Comparison of ENCODE assay signal across 7 cellular contexts in the genomic region with DNA sequence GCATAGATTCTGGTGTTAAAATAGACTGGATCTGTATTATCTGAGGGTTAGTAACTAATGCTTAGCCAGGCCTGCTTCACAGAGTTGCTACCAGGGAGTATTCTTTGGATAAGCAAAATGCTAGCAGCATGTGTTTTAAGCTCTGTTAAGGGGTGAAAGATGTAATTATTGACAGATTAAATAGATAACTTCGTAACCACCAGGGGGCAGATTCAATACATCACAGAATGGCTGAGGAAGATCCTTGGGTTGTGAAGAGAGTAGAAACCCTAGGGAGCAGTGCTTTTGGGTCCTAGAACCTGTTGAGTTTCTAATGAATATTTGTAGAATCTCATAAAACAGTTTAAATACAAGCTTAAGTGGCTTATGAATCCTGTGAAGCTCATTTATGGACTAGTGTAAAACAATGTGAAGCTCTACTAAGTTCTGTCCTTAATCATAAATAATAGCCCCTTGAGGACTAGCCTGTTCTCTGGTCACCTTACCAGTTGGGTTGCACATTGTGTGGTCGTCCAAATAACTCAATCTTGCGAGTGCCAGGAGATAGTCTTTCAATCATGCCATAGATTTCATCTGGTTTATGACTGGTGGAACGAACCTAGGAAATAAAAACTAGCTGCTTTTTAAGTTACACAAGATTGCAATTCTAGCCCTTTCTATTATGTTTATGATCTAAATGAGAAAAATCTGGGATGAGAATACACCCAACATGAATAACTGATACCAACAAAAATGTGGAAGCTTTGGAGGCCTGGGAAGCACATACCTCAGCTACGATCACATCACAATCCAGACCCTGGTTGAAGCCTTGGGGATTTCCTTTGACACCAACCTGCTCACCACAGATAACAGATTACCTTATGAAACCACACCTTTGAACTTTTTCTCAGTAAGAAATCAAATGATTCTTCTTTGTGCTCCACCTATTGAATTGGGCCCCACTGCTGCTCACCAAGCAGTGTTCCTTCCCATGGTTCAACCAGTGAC. TPM values are rescaled to one million over a fixed set of nuclear protein-coding genes. Genes with fewer than 3 reads are reported as not detected.
DNase-seq lines count a peak whose midpoint lies in the region; ATAC-seq and TF ChIP-seq lines count a peak whose summit lies in the region.

No MANE protein-coding gene starts in this region.

- no peaks in the 10 kb centered on the region for H3K27me3 ChIP-seq in sigmoid colon

- no peaks in the 10 kb centered on the region for H3K27me3 Mint-ChIP-seq in activated T-helper 1 cell treated with anti-CD3 and anti-CD28 coated beads, Interleukin-12 subunit alpha, Interleukin-12 subunit beta, Interleukin-2, Interleukin-4 antibody, amounts not matched to agents 30 ng/mL and 10 ng/mL and 1 ng/mL, durations not matched to agents 14 hours and 24 hours and 36 hours (ENCODE audit: insufficient read depth)

- no peak overlapping the region for H3K27ac ChIP-seq in HEK293 (ENCODE audit: extremely low read depth, low read depth, low read length)
- peak overlapping the region in 1 of 4 donors; percentile 23 for H3K27ac ChIP-seq in sigmoid colon

- POLR2A ChIA-PET in HEK293 (lab: Yijun Ruan, JAX), result interaction anchor here (1.7 to 2.2 kb wide), 2 partner anchors 12 to 27 kb away, joined by 7 to 8 read pairs; a partner anchor contains a TSS

- ATAC-seq in GM21825 (IDR thresholded peaks at IDR 0.05; ENCODE audit: unreplicated experiment), result no peak

- H3K9me3 Mint-ChIP-seq in activated T-helper 1 cell treated with anti-CD3 and anti-CD28 coated beads, Interleukin-12 subunit alpha, Interleukin-12 subunit beta, Interleukin-2, Interleukin-4 antibody, amounts not matched to agents 30 ng/mL and 10 ng/mL and 1 ng/mL, durations not matched to agents 14 hours and 24 hours and 36 hours, result no peaks in the 10 kb centered on the region

- H3K36me3 ChIP-seq in HEK293 (ENCODE audit: control insufficient read depth in 2 of 2, insufficient read depth in 1 of 2, low read length in 2 of 2) (peaks cover 62 to 94% of the 10 kb centered on the region in 2 experiments), sigmoid colon (peaks cover 4 to 98% (median 45%) of the 10 kb centered on the region in 4 donors)

- TF ChIP-seq POLR2A in sigmoid colon (IDR thresholded peaks at IDR 0.05), result no peak

- no peak for TF ChIP-seq EP300 in sigmoid colon (IDR thresholded peaks at IDR 0.05)

- H3K4me3 ChIP-seq in HEK293 (ENCODE audit: low read depth, low read length), result no peak overlapping the region
- no peak overlapping the region for H3K4me3 ChIP-seq in sigmoid colon

- H3K4me1 ChIP-seq in HEK293 (ENCODE audit: control insufficient read depth, insufficient read depth, low read length) (no peaks in the 10 kb centered on the region), sigmoid colon (peaks cover 0 to 7% (median 3%) of the 10 kb centered on the region in 4 donors)

- peak overlapping the region; percentile 36 for H3K27ac Mint-ChIP-seq in activated T-helper 1 cell treated with anti-CD3 and anti-CD28 coated beads, Interleukin-12 subunit alpha, Interleukin-12 subunit beta, Interleukin-2, Interleukin-4 antibody, amounts not matched to agents 30 ng/mL and 10 ng/mL and 1 ng/mL, durations not matched to agents 14 hours and 24 hours and 36 hours

- TF ChIP-seq CTCF in HEK293 (tag by site-specific recombination; IDR thresholded peaks at IDR 0.05) (no peak), sigmoid colon (IDR thresholded peaks at IDR 0.05) (peak; percentile 25 to 45 (median 37))

- peaks cover 40% of the 10 kb centered on the region for H3K4me1 Mint-ChIP-seq in activated T-helper 1 cell treated with anti-CD3 and anti-CD28 coated beads, Interleukin-12 subunit alpha, Interleukin-12 subunit beta, Interleukin-2, Interleukin-4 antibody, amounts not matched to agents 30 ng/mL and 10 ng/mL and 1 ng/mL, durations not matched to agents 14 hours and 24 hours and 36 hours (ENCODE audit: low read depth)

- 63 to 70% methylated on average over 5 of the region's 5 CpGs for WGBS in sigmoid colon, 2 donors

- intact Hi-C loops in activated T-helper 1 cell treated with anti-CD3 and anti-CD28 coated beads, Interleukin-12 subunit alpha, Interleukin-12 subunit beta, Interleukin-2, Interleukin-4 antibody, amounts not matched to agents 30 ng/mL and 10 ng/mL and 1 ng/mL, durations not matched to agents 14 hours and 24 hours and 36 hours (cut with micrococcal nuclease), result loop anchor here (1.0 kb wide), 2 partner anchors 12 to 58 kb away; a partner anchor contains a TSS
- intact Hi-C loops in sigmoid colon (cut with DNase I), result loop anchor here (1.0 kb wide), 1 partner anchor 58 kb away; no protein-coding TSS in a partner anchor

- H3K9me3 ChIP-seq in HEK293 (ENCODE audit: control insufficient read depth, insufficient read depth, low read depth, low read length) (no peaks in the 10 kb centered on the region), sigmoid colon (no peaks in the 10 kb centered on the region)

- DNase-seq in EH (ENCODE audit: low read depth), result peak; percentile 58
- peak; percentile 47 for DNase-seq in NCI-H2227 treated with DMSO at 0.1 percent for 48 hours (lab: John Stamatoyannopoulos, UW)
- no peak for DNase-seq in activated T-helper 1 cell treated with anti-CD3 and anti-CD28 coated beads, Interleukin-12 subunit alpha, Interleukin-12 subunit beta, Interleukin-2, Interleukin-4 antibody, amounts not matched to agents 30 ng/mL and 10 ng/mL and 1 ng/mL, durations not matched to agents 14 hours and 24 hours and 36 hours (ENCODE audit: low spot score)
- peak; percentile 54 for DNase-seq in glomerular visceral epithelial cell (ENCODE audit: extremely low spot score)
- no peak for DNase-seq in sigmoid colon

- peaks cover 66% of the 10 kb centered on the region for H3K36me3 Mint-ChIP-seq in activated T-helper 1 cell treated with anti-CD3 and anti-CD28 coated beads, Interleukin-12 subunit alpha, Interleukin-12 subunit beta, Interleukin-2, Interleukin-4 antibody, amounts not matched to agents 30 ng/mL and 10 ng/mL and 1 ng/mL, durations not matched to agents 14 hours and 24 hours and 36 hours (ENCODE audit: low read depth)

- CTCF ChIA-PET in HEK293 (lab: Yijun Ruan, JAX), result interaction anchor here (0.6 to 3.9 kb wide), 27 partner anchors 8 to 344 kb away, joined by 3 to 72 read pairs (median 5); a partner anchor contains a TSS

- no peak overlapping the region for H3K4me3 Mint-ChIP-seq in activated T-helper 1 cell treated with anti-CD3 and anti-CD28 coated beads, Interleukin-12 subunit alpha, Interleukin-12 subunit beta, Interleukin-2, Interleukin-4 antibody, amounts not matched to agents 30 ng/mL and 10 ng/mL and 1 ng/mL, durations not matched to agents 14 hours and 24 hours and 36 hours

TF ChIP-seq in HEK293, 187 proteins besides CTCF, POLR2A, EP300 and RAD21:
- TF ChIP-seq, protein P1, sequence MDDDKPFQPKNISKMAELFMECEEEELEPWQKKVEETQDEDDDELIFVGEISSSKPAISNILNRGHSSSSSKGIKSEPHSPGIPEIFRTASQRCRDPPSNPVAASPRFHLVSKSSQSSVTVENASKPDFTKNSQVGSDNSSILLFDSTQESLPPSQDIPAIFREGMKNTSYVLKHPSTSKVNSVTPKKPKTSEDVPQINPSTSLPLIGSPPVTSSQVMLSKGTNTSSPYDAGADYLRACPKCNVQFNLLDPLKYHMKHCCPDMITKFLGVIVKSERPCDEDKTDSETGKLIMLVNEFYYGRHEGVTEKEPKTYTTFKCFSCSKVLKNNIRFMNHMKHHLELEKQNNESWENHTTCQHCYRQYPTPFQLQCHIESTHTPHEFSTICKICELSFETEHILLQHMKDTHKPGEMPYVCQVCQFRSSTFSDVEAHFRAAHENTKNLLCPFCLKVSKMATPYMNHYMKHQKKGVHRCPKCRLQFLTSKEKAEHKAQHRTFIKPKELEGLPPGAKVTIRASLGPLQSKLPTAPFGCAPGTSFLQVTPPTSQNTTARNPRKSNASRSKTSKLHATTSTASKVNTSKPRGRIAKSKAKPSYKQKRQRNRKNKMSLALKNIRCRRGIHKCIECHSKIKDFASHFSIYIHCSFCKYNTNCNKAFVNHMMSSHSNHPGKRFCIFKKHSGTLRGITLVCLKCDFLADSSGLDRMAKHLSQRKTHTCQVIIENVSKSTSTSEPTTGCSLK (tag by site-specific recombination; IDR thresholded peaks at IDR 0.05), result no peak
- TF ChIP-seq SCRT2 (tag by site-specific recombination; IDR thresholded peaks at IDR 0.05) (0 out of 2 replicates have a peak, but pooled peaks have one; percentile 35), ZNF654 (tag by site-specific recombination; IDR thresholded peaks at IDR 0.05; ENCODE audit: low read depth) (peak; percentile 22; the same call in 1 of the 2 replicates)

RNA-seq across cellular contexts. Expression of a gene that starts 12.3 kb away (rescaled TPM):
- total RNA-seq in activated T-helper 1 cell treated with anti-CD3 and anti-CD28 coated beads, Interleukin-12 subunit alpha, Interleukin-12 subunit beta, Interleukin-2, Interleukin-4 antibody, amounts not matched to agents 30 ng/mL and 10 ng/mL and 1 ng/mL, durations not matched to agents 14 hours and 24 hours and 36 hours, result 75.1 and 77.7 TPM in 2 replicates
- 10 to 100 TPM; 60.9 to 84.9 (median 75.4) TPM for total RNA-seq in sigmoid colon
- polyA plus RNA-seq in sigmoid colon, result 10 to 100 TPM in 1 of 3 donors, 1 to 10 TPM in 2; 5.4 to 33.5 (median 9.0) TPM

RNA-seq across cellular contexts. Expression of a gene that starts 21.8 kb away (rescaled TPM):
- 77.5 and 86.6 TPM in 2 replicates for total RNA-seq in activated T-helper 1 cell treated with anti-CD3 and anti-CD28 coated beads, Interleukin-12 subunit alpha, Interleukin-12 subunit beta, Interleukin-2, Interleukin-4 antibody, amounts not matched to agents 30 ng/mL and 10 ng/mL and 1 ng/mL, durations not matched to agents 14 hours and 24 hours and 36 hours
- 10 to 100 TPM; 40.0 to 71.8 (median 48.5) TPM for total RNA-seq in sigmoid colon
- 10 to 100 TPM; 22.2 to 34.2 (median 32.2) TPM for polyA plus RNA-seq in sigmoid colon

RNA-seq across cellular contexts. Expression of a gene that starts 22.1 kb away (rescaled TPM):
- 30.3 and 32.5 TPM in 2 replicates for total RNA-seq in activated T-helper 1 cell treated with anti-CD3 and anti-CD28 coated beads, Interleukin-12 subunit alpha, Interleukin-12 subunit beta, Interleukin-2, Interleukin-4 antibody, amounts not matched to agents 30 ng/mL and 10 ng/mL and 1 ng/mL, durations not matched to agents 14 hours and 24 hours and 36 hours
- 10 to 100 TPM; 22.7 to 28.5 (median 26.9) TPM for total RNA-seq in sigmoid colon
- polyA plus RNA-seq in sigmoid colon, result 10 to 100 TPM in 1 of 3 donors, 1 to 10 TPM in 2; 6.7 to 10.8 (median 10.0) TPM

RNA-seq across cellular contexts. Expression of a gene that starts 27.3 kb away (rescaled TPM):
- total RNA-seq in activated T-helper 1 cell treated with anti-CD3 and anti-CD28 coated beads, Interleukin-12 subunit alpha, Interleukin-12 subunit beta, Interleukin-2, Interleukin-4 antibody, amounts not matched to agents 30 ng/mL and 10 ng/mL and 1 ng/mL, durations not matched to agents 14 hours and 24 hours and 36 hours, result 1.3 and 1.6 TPM in 2 replicates
- total RNA-seq in sigmoid colon, result 10 to 100 TPM; 12.8 to 15.8 (median 14.1) TPM
- polyA plus RNA-seq in sigmoid colon, result 1 to 10 TPM in 1 of 3 donors, under 1 TPM in 2; 0.46 to 2.9 (median 0.60) TPM

RNA-seq across cellular contexts. Expression of a gene that starts 42.9 kb away (rescaled TPM):
- 126 and 131 TPM in 2 replicates for total RNA-seq in activated T-helper 1 cell treated with anti-CD3 and anti-CD28 coated beads, Interleukin-12 subunit alpha, Interleukin-12 subunit beta, Interleukin-2, Interleukin-4 antibody, amounts not matched to agents 30 ng/mL and 10 ng/mL and 1 ng/mL, durations not matched to agents 14 hours and 24 hours and 36 hours
- 10 to 100 TPM; 36.0 to 53.5 (median 44.8) TPM for total RNA-seq in sigmoid colon
- 10 to 100 TPM in 2 of 3 donors, 1 to 10 TPM in 1; 9.0 to 32.9 (median 10.2) TPM for polyA plus RNA-seq in sigmoid colon

Comparison
In these comparisons a context has a peak if more than half of its experiments do, and no peak if none do; other contexts are left out.
1. DNase-seq: peak in EH (single experiment), NCI-H2227 treated with DMSO at 0.1 percent for 48 hours (single experiment) and glomerular visceral epithelial cell (single experiment); none in activated T-helper 1 cell treated with anti-CD3 and anti-CD28 coated beads, Interleukin-12 subunit alpha, Interleukin-12 subunit beta, Interleukin-2, Interleukin-4 antibody, amounts not matched to agents 30 ng/mL and 10 ng/mL and 1 ng/mL, durations not matched to agents 14 hours and 24 hours and 36 hours (single experiment) and sigmoid colon (single experiment).